In genomic region chr4:165096776-165097175, GRCh38 we compare ENCODE assay signal across 1 cellular context.
TF ChIP-seq lines count a peak whose summit lies in the region.

No MANE protein-coding gene starts in this region.

TF ChIP-seq in GM23338, 12 proteins besides CTCF, POLR2A, EP300 and RAD21 (continued from another document):
- TF ChIP-seq, protein P1, sequence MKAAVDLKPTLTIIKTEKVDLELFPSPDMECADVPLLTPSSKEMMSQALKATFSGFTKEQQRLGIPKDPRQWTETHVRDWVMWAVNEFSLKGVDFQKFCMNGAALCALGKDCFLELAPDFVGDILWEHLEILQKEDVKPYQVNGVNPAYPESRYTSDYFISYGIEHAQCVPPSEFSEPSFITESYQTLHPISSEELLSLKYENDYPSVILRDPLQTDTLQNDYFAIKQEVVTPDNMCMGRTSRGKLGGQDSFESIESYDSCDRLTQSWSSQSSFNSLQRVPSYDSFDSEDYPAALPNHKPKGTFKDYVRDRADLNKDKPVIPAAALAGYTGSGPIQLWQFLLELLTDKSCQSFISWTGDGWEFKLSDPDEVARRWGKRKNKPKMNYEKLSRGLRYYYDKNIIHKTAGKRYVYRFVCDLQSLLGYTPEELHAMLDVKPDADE (IDR thresholded peaks at IDR 0.05) = no peak
- no peak for TF ChIP-seq STAT1 (IDR thresholded peaks at IDR 0.05; ENCODE audit: unreplicated experiment)
